Comparison of ENCODE assay signal across 33 cellular contexts in the genomic region with DNA sequence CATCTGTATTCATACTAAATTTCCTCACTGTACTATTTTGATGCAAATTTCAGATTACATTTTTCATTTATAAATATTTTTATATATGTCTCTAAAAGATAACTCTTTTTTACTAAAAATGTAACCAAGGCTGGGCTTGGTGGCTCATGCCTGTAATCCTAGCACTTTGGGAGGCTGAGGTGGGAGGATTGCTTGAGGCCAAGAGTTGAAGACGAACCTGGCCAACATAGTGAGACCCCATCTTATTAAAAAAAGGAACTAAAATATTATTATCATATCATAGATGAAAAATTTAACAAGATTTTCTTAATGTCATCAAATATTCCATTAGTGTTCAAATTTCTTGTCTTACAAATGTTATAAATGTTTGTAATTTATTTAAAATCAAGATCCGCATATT. TPM values are rescaled to one million over a fixed set of nuclear protein-coding genes. Genes with fewer than 3 reads are reported as not detected.
"Had no signal": no experiment of that assay in that cellular context is flagged by ENCODE, and none has a peak within 500 bp of the region (broad histone marks: within the 10 kb centered on the region; RNA-seq: fewer than 3 reads in every experiment).

No MANE protein-coding gene starts in this region.

- H3K4me1 ChIP-seq: adrenal gland, ascending aorta, body of pancreas, breast epithelium had no signal

- ATAC-seq: activated naive CD4-positive, alpha-beta T cell treated with anti-CD3 and anti-CD28 coated beads, Interleukin-2, amount 50 U/mL, for 72 hours; activated naive CD8-positive, alpha-beta T cell treated with anti-CD3 and anti-CD28 coated beads, Interleukin-2, amount 50 U/mL, for 24 hours; activated T-cell treated with anti-CD3 and anti-CD28 coated beads, Interleukin-2, amount 50 U/mL, for 4 hours; activated T-cell treated with anti-CD3 and anti-CD28 coated beads, Interleukin-2, amount 50 U/mL, for 72 hours; activated T-helper 17 cell treated with anti-CD3 and anti-CD28 coated beads, Interleukin-2, amount 50 U/mL, for 72 hours; body of pancreas had no signal

- FAIRE-seq: astrocyte, bronchial epithelial cell had no signal

- H3K27ac ChIP-seq: adrenal gland, ascending aorta, body of pancreas, brain microvascular endothelial cell, breast epithelium, cardiac muscle cell had no signal

- H3K27me3 ChIP-seq: adrenal gland, ascending aorta, body of pancreas had no signal

- H3K4me3 ChIP-seq: adrenal gland, ascending aorta, body of pancreas, breast epithelium, cardiac muscle cell had no signal

- DNase-seq: activated effector memory CD4-positive, alpha-beta T cell treated with Interleukin-2 at 50 U/mL for 16 hours; activated gamma-delta T cell; activated gamma-delta T cell treated with Interleukin-2 at 50 U/mL for 16 hours; activated naive CD4-positive, alpha-beta T cell; activated naive CD4-positive, alpha-beta T cell treated with anti-CD3 and anti-CD28 coated beads for 36 hours; activated naive CD4-positive, alpha-beta T cell treated with anti-CD3 and anti-CD28 coated beads, Interleukin-2, amount 10 ng/mL, durations not matched to agents 7 days and 5 days; activated naive CD4-positive, alpha-beta T cell treated with anti-CD3 and anti-CD28 coated beads, Interleukin-2, amount 50 U/mL, for 16 hours; activated naive CD4-positive, alpha-beta T cell treated with Interleukin-2 at 50 U/mL for 16 hours; activated naive CD8-positive, alpha-beta T cell treated with anti-CD3 and anti-CD28 coated beads for 36 hours; activated naive CD8-positive, alpha-beta T cell treated with anti-CD3 and anti-CD28 coated beads, Interleukin-2, amount 10 ng/mL, durations not matched to agents 7 days and 5 days; activated naive CD8-positive, alpha-beta T cell treated with anti-CD3 and anti-CD28 coated beads, Interleukin-2, amount 50 U/mL, for 24 hours; activated T-cell treated with anti-CD3 and anti-CD28 coated beads, Interleukin-2, amount 50 U/mL, for 1 hour; activated T-cell treated with anti-CD3 and anti-CD28 coated beads, Interleukin-2, amount 50 U/mL, for 24 hours; activated T-cell treated with anti-CD3 and anti-CD28 coated beads, Interleukin-2, amount 50 U/mL, for 4 hours; activated T-cell treated with anti-CD3 and anti-CD28 coated beads, Interleukin-2, amount 50 U/mL, for 48 hours; activated T-cell treated with anti-CD3 and anti-CD28 coated beads, Interleukin-2, amount 50 U/mL, for 72 hours; adrenal gland; amniotic stem cell; amygdala; anterior cingulate cortex; aorta; body of pancreas; brain microvascular endothelial cell; caudate nucleus; central memory CD4-positive, alpha-beta T cell; cerebellar nuclear complex had no signal

- H3K36me3 ChIP-seq: adrenal gland, ascending aorta, brain microvascular endothelial cell, breast epithelium, cardiac muscle cell had no signal

- H3K9me3 ChIP-seq: adrenal gland, ascending aorta, body of pancreas, breast epithelium had no signal

RNA-seq across cellular contexts. Expression of gene TTBK1, which starts 7.4 kb away (rescaled TPM):
- total RNA-seq: activated naive CD8-positive, alpha-beta T cell treated with anti-CD3 and anti-CD28 coated beads, Interleukin-2, amount 10 ng/mL, durations not matched to agents 7 days and 5 days; ascending aorta; bronchial epithelial cell had no signal
- polyA plus RNA-seq: aorta had no signal
